ENCODE assay signal across 4 cellular contexts in genomic region chr19:5367530-5368133, GRCh38.
TF ChIP-seq lines count a peak whose summit lies in the region.

No MANE protein-coding gene starts in this region.

TF ChIP-seq in HepG2, 621 proteins besides CTCF, POLR2A, EP300 and RAD21:
- TF ChIP-seq MYPOP (CRISPR knock-in tag; IDR thresholded peaks at IDR 0.05): no peak
- 0 out of 2 replicates have a peak, but pooled peaks have one; percentile 18 for TF ChIP-seq FOXK2 (IDR thresholded peaks at IDR 0.05)
- TF ChIP-seq ZNF768 (CRISPR knock-in tag; IDR thresholded peaks at IDR 0.05): no peak
- no peak for TF ChIP-seq ZNF460 (CRISPR knock-in tag; IDR thresholded peaks at IDR 0.05; ENCODE audit: borderline replicate concordance)

TF ChIP-seq in HEK293, 187 proteins besides CTCF, POLR2A, EP300 and RAD21:
- TF ChIP-seq ZNF26 (tag by site-specific recombination; IDR thresholded peaks at IDR 0.05): 0 out of 2 replicates have a peak, but pooled peaks have one; percentile 16
- no peak for TF ChIP-seq ZFP3 (tag by site-specific recombination; IDR thresholded peaks at IDR 0.05; ENCODE audit: low read depth)
- TF ChIP-seq ZNF366 (tag by site-specific recombination; conservative IDR thresholded peaks at IDR 0.05): peak; percentile 89
- TF ChIP-seq ZNF513 (tag by site-specific recombination; IDR thresholded peaks at IDR 0.05): no peak
- TF ChIP-seq ZBTB17 (tag by site-specific recombination; IDR thresholded peaks at IDR 0.05): peak; percentile 97

TF ChIP-seq in IMR-90, 13 proteins besides CTCF, POLR2A, EP300 and RAD21:
- TF ChIP-seq CHD1 (IDR thresholded peaks at IDR 0.05; ENCODE audit: low read depth, low read length): no peak
- no peak for TF ChIP-seq MXI1 (IDR thresholded peaks at IDR 0.05; ENCODE audit: borderline replicate concordance, low read depth, low read length)
- TF ChIP-seq SMC3 (IDR thresholded peaks at IDR 0.05; ENCODE audit: low read depth, low read length): no peak
- TF ChIP-seq USF2 (IDR thresholded peaks at IDR 0.05; ENCODE audit: low read depth, low read length): no peak
- no peak for TF ChIP-seq CEBPB (IDR thresholded peaks at IDR 0.05; ENCODE audit: low read depth, low read length)
- no peak for TF ChIP-seq BHLHE40 (IDR thresholded peaks at IDR 0.05; ENCODE audit: low read depth, low read length)
- TF ChIP-seq RFX5 (IDR thresholded peaks at IDR 0.05; ENCODE audit: low read depth, low read length): no peak
- no peak for TF ChIP-seq NFE2L2 (IDR thresholded peaks at IDR 0.05; ENCODE audit: low read depth, low read length)
- no peak for TF ChIP-seq MAFK (IDR thresholded peaks at IDR 0.05; ENCODE audit: low read depth, low read length)
- no peak for TF ChIP-seq ELK1 (IDR thresholded peaks at IDR 0.05; ENCODE audit: borderline replicate concordance, low read depth, low read length)

TF ChIP-seq in H1, 55 proteins besides CTCF, POLR2A, EP300 and RAD21:
- TF ChIP-seq RFX5 (IDR thresholded peaks at IDR 0.05; ENCODE audit: borderline replicate concordance, low read depth, low read length): no peak
- no peak for TF ChIP-seq BRCA1 (IDR thresholded peaks at IDR 0.05; ENCODE audit: low read depth, low read length)
- TF ChIP-seq KDM4A (IDR thresholded peaks at IDR 0.05; ENCODE audit: low read depth, low read length, severe bottlenecking): no peak
- no peak for TF ChIP-seq GTF2F1 (IDR thresholded peaks at IDR 0.05; ENCODE audit: borderline replicate concordance, low read depth, low read length)
- TF ChIP-seq PHF8 (conservative IDR thresholded peaks at IDR 0.05; ENCODE audit: low read depth, low read length): no peak
- no peak for TF ChIP-seq KDM5A (IDR thresholded peaks at IDR 0.05; ENCODE audit: low read length)
- TF ChIP-seq RXRA (IDR thresholded peaks at IDR 0.05; ENCODE audit: insufficient read depth, low read depth, low read length): no peak
- no peak for TF ChIP-seq SIX5 (IDR thresholded peaks at IDR 0.05; ENCODE audit: low read depth, low read length)
- no peak for TF ChIP-seq TAF7 (optimal IDR thresholded peaks at IDR 0.05; ENCODE audit: borderline replicate concordance, low read depth, low read length)
- TF ChIP-seq JUN (IDR thresholded peaks at IDR 0.05; ENCODE audit: low read depth, low read length): no peak
- no peak for TF ChIP-seq RNF2 (IDR thresholded peaks at IDR 0.05; ENCODE audit: borderline replicate concordance, low read depth, low read length, missing control alignments, poor library complexity, severe bottlenecking)
- no peak for TF ChIP-seq CHD2 (IDR thresholded peaks at IDR 0.05; ENCODE audit: low read length)
- TF ChIP-seq SP1 (IDR thresholded peaks at IDR 0.05; ENCODE audit: low read depth, low read length): no peak
- TF ChIP-seq USF2 (IDR thresholded peaks at IDR 0.05; ENCODE audit: low read length): no peak
- no peak for TF ChIP-seq MAX (IDR thresholded peaks at IDR 0.05)
TF ChIP-seq in H1: peak in this region for 0.
